In the genomic region with DNA sequence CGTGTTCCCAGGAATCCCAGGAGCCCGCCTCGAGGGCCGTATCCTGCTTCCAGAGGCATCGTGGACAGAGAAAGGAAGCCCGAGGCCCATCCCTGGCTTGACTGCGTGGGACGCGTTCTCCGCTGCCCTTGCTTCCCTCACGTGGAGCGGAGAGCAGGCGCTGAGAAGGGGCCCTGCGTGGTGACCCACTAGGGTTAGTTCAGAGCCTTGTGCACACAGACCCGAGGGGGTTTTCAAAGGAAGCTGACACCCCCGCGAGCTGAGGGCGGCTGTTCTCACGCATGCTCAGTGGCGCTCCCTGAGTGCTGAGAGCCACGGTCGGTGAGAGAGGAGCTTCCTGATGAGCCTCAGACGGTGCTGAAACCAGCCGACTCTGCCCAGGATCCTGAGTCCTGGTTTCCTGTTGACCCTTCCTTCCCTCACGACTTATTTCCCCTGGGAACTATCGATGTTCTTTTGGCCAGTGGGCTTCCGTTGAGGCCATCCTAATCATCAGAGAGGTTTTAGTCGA, we compare ENCODE assay signal across 2 cellular contexts.
TF ChIP-seq lines count a peak whose summit lies in the region.

No MANE protein-coding gene starts in this region.

TF ChIP-seq in GM12891, 5 proteins besides CTCF, POLR2A, EP300 and RAD21:
- TF ChIP-seq POU2F2 (IDR thresholded peaks at IDR 0.05; ENCODE audit: low read depth, low read length) (peak; percentile 80), POLR2AphosphoS5 (IDR thresholded peaks at IDR 0.05; ENCODE audit: low read depth, low read length) (peak; percentile 93), PAX5 (IDR thresholded peaks at IDR 0.05; ENCODE audit: insufficient read depth, low read length, severe bottlenecking) (no peak), TAF1 (IDR thresholded peaks at IDR 0.05; ENCODE audit: low read depth, low read length) (peak; percentile 87)

TF ChIP-seq in GM12878, 131 proteins besides CTCF, POLR2A, EP300 and RAD21 (continues in another document):
- 0 out of 2 replicates have a peak, but pooled peaks have one; percentile 70 for TF ChIP-seq PML (IDR thresholded peaks at IDR 0.05; ENCODE audit: low read length)
- 0 out of 2 replicates have a peak, but pooled peaks have one; percentile 55 for TF ChIP-seq ZNF24 (IDR thresholded peaks at IDR 0.05)
- peak; percentile 87 for TF ChIP-seq TAF1 (IDR thresholded peaks at IDR 0.05; ENCODE audit: borderline replicate concordance, low read depth, low read length)
- peak; percentile 56 for TF ChIP-seq TBL1XR1 (IDR thresholded peaks at IDR 0.05; ENCODE audit: low read depth, low read length)
- TF ChIP-seq, protein P1, sequence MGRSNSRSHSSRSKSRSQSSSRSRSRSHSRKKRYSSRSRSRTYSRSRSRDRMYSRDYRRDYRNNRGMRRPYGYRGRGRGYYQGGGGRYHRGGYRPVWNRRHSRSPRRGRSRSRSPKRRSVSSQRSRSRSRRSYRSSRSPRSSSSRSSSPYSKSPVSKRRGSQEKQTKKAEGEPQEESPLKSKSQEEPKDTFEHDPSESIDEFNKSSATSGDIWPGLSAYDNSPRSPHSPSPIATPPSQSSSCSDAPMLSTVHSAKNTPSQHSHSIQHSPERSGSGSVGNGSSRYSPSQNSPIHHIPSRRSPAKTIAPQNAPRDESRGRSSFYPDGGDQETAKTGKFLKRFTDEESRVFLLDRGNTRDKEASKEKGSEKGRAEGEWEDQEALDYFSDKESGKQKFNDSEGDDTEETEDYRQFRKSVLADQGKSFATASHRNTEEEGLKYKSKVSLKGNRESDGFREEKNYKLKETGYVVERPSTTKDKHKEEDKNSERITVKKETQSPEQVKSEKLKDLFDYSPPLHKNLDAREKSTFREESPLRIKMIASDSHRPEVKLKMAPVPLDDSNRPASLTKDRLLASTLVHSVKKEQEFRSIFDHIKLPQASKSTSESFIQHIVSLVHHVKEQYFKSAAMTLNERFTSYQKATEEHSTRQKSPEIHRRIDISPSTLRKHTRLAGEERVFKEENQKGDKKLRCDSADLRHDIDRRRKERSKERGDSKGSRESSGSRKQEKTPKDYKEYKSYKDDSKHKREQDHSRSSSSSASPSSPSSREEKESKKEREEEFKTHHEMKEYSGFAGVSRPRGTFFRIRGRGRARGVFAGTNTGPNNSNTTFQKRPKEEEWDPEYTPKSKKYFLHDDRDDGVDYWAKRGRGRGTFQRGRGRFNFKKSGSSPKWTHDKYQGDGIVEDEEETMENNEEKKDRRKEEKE (IDR thresholded peaks at IDR 0.05), result no peak
- TF ChIP-seq CREM (IDR thresholded peaks at IDR 0.05; ENCODE audit: low read depth), result no peak; the same call in 1 of the 2 replicates
- TF ChIP-seq, protein P2, sequence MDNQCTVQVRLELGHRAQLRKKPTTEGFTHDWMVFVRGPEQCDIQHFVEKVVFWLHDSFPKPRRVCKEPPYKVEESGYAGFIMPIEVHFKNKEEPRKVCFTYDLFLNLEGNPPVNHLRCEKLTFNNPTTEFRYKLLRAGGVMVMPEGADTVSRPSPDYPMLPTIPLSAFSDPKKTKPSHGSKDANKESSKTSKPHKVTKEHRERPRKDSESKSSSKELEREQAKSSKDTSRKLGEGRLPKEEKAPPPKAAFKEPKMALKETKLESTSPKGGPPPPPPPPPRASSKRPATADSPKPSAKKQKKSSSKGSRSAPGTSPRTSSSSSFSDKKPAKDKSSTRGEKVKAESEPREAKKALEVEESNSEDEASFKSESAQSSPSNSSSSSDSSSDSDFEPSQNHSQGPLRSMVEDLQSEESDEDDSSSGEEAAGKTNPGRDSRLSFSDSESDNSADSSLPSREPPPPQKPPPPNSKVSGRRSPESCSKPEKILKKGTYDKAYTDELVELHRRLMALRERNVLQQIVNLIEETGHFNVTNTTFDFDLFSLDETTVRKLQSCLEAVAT (IDR thresholded peaks at IDR 0.05), result peak; percentile 78; the same call in 1 of the 2 replicates
- TF ChIP-seq ZBED1 (IDR thresholded peaks at IDR 0.05; ENCODE audit: borderline replicate concordance), result peak; percentile 59; the same call in 1 of the 2 replicates
- 0 out of 2 replicates have a peak, but pooled peaks have one; percentile 6 for TF ChIP-seq HCFC1 (IDR thresholded peaks at IDR 0.05; ENCODE audit: low read length)
- TF ChIP-seq SMAD5 (IDR thresholded peaks at IDR 0.05; ENCODE audit: low read depth), result peak; percentile 88
- no peak for TF ChIP-seq PKNOX1 (IDR thresholded peaks at IDR 0.05)
- TF ChIP-seq MTA3 (IDR thresholded peaks at IDR 0.05; ENCODE audit: borderline replicate concordance, low read length), result peak; percentile 34; the same call in 1 of the 2 replicates
- peak; percentile 78 for TF ChIP-seq LARP7 (IDR thresholded peaks at IDR 0.05)
- TF ChIP-seq, protein P3, sequence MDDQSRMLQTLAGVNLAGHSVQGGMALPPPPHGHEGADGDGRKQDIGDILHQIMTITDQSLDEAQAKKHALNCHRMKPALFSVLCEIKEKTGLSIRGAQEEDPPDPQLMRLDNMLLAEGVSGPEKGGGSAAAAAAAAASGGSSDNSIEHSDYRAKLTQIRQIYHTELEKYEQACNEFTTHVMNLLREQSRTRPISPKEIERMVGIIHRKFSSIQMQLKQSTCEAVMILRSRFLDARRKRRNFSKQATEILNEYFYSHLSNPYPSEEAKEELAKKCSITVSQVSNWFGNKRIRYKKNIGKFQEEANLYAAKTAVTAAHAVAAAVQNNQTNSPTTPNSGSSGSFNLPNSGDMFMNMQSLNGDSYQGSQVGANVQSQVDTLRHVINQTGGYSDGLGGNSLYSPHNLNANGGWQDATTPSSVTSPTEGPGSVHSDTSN (IDR thresholded peaks at IDR 0.05; ENCODE audit: insufficient replicate concordance, low read depth, low read length), result no peak
- 0 out of 2 replicates have a peak, but pooled peaks have one; percentile 40 for TF ChIP-seq CBX5 (IDR thresholded peaks at IDR 0.05; ENCODE audit: low read depth)
- no peak for TF ChIP-seq STAT3 (IDR thresholded peaks at IDR 0.05; ENCODE audit: low read depth, low read length)
- peak in 1 of 2 experiments; percentile 47; a peak in 1 of 4 replicates for TF ChIP-seq ETV6 (conservative IDR thresholded peaks at IDR 0.05 in 1 of 2, IDR thresholded peaks at IDR 0.05 in 1 of 2; ENCODE audit: borderline replicate concordance in 1 of 2, low read depth in 1 of 2)
- TF ChIP-seq ASH2L (IDR thresholded peaks at IDR 0.05; ENCODE audit: borderline replicate concordance, low read depth), result no peak
- no peak for TF ChIP-seq ZNF622 (IDR thresholded peaks at IDR 0.05)
- TF ChIP-seq, protein P4, sequence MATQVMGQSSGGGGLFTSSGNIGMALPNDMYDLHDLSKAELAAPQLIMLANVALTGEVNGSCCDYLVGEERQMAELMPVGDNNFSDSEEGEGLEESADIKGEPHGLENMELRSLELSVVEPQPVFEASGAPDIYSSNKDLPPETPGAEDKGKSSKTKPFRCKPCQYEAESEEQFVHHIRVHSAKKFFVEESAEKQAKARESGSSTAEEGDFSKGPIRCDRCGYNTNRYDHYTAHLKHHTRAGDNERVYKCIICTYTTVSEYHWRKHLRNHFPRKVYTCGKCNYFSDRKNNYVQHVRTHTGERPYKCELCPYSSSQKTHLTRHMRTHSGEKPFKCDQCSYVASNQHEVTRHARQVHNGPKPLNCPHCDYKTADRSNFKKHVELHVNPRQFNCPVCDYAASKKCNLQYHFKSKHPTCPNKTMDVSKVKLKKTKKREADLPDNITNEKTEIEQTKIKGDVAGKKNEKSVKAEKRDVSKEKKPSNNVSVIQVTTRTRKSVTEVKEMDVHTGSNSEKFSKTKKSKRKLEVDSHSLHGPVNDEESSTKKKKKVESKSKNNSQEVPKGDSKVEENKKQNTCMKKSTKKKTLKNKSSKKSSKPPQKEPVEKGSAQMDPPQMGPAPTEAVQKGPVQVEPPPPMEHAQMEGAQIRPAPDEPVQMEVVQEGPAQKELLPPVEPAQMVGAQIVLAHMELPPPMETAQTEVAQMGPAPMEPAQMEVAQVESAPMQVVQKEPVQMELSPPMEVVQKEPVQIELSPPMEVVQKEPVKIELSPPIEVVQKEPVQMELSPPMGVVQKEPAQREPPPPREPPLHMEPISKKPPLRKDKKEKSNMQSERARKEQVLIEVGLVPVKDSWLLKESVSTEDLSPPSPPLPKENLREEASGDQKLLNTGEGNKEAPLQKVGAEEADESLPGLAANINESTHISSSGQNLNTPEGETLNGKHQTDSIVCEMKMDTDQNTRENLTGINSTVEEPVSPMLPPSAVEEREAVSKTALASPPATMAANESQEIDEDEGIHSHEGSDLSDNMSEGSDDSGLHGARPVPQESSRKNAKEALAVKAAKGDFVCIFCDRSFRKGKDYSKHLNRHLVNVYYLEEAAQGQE (IDR thresholded peaks at IDR 0.05; ENCODE audit: low read depth, low read length), result 0 out of 2 replicates have a peak, but pooled peaks have one; percentile 3
- 0 out of 2 replicates have a peak, but pooled peaks have one; percentile 59 for TF ChIP-seq TCF12 (IDR thresholded peaks at IDR 0.05; ENCODE audit: low read depth, low read length)
- TF ChIP-seq, protein P5, sequence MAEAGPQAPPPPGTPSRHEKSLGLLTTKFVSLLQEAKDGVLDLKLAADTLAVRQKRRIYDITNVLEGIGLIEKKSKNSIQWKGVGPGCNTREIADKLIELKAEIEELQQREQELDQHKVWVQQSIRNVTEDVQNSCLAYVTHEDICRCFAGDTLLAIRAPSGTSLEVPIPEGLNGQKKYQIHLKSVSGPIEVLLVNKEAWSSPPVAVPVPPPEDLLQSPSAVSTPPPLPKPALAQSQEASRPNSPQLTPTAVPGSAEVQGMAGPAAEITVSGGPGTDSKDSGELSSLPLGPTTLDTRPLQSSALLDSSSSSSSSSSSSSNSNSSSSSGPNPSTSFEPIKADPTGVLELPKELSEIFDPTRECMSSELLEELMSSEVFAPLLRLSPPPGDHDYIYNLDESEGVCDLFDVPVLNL (IDR thresholded peaks at IDR 0.05; ENCODE audit: low read depth, low read length), result no peak
- no peak for TF ChIP-seq IRF5 (IDR thresholded peaks at IDR 0.05; ENCODE audit: borderline replicate concordance)
- TF ChIP-seq NRF1 (conservative IDR thresholded peaks at IDR 0.05; ENCODE audit: low read depth, low read length), result peak; percentile 92
- TF ChIP-seq YY1 (IDR thresholded peaks at IDR 0.05; ENCODE audit: low read depth, low read length), result peak; percentile 40; the same call in 1 of the 2 replicates
- TF ChIP-seq NKRF (conservative IDR thresholded peaks at IDR 0.05), result no peak; the same call in 1 of the 2 replicates
- TF ChIP-seq IRF3 (IDR thresholded peaks at IDR 0.05), result no peak
- no peak for TF ChIP-seq RCOR1 (conservative IDR thresholded peaks at IDR 0.05; ENCODE audit: low read depth, low read length)
- TF ChIP-seq EZH2 (IDR thresholded peaks at IDR 0.05; ENCODE audit: borderline replicate concordance, control insufficient read depth, low read depth, low read length), result no peak
- TF ChIP-seq DPF2 (IDR thresholded peaks at IDR 0.05), result peak; percentile 36; the same call in 1 of the 2 replicates
- TF ChIP-seq STAT1 (conservative IDR thresholded peaks at IDR 0.05), result no peak
- no peak for TF ChIP-seq IRF4 (IDR thresholded peaks at IDR 0.05; ENCODE audit: low read depth, low read length)
- peak; percentile 85 to 94 for TF ChIP-seq BHLHE40 (IDR thresholded peaks at IDR 0.05; ENCODE audit: borderline replicate concordance in 1 of 2, low read depth in 2 of 2, low read length in 1 of 2)
- no peak for TF ChIP-seq BCL3 (IDR thresholded peaks at IDR 0.05; ENCODE audit: borderline replicate concordance, insufficient read depth, low read depth, low read length, poor library complexity, severe bottlenecking)
- no peak for TF ChIP-seq GABPA (IDR thresholded peaks at IDR 0.05; ENCODE audit: low read depth)
- no peak for TF ChIP-seq KAT2A (conservative IDR thresholded peaks at IDR 0.05; ENCODE audit: control insufficient read depth, low read depth, low read length)
- no peak for TF ChIP-seq BRCA1 (IDR thresholded peaks at IDR 0.05; ENCODE audit: low read depth, low read length)
